In genomic region chr16:24980077-24980793, GRCh38 we compare ENCODE assay signal across 9 cellular contexts. TPM values are rescaled to one million over a fixed set of nuclear protein-coding genes. Genes with fewer than 3 reads are reported as not detected.
DNase-seq lines count a peak whose midpoint lies in the region; ATAC-seq, FAIRE-seq and TF ChIP-seq lines count a peak whose summit lies in the region.
"Had no signal": no experiment of that assay in that cellular context is flagged by ENCODE, and none has a peak within 500 bp of the region (broad histone marks: within the 10 kb centered on the region; RNA-seq: fewer than 3 reads in every experiment).

No MANE protein-coding gene starts in this region.

- no peak for TF ChIP-seq RAD21 in IMR-90 (IDR thresholded peaks at IDR 0.05; ENCODE audit: low read length)

- H3K9me3 ChIP-seq in IMR-90 (ENCODE audit: control insufficient read depth, insufficient read depth, low read length) (no peaks in the 10 kb centered on the region), MM.1S (replicated peaks; ENCODE audit: insufficient read depth, low read length) (no peaks in the 10 kb centered on the region)
- H3K9me3 ChIP-seq: thoracic aorta had no signal

- H3K27me3 ChIP-seq in IMR-90 (ENCODE audit: control insufficient read depth, insufficient read depth, low read length): no peaks in the 10 kb centered on the region
- no peaks in the 10 kb centered on the region for H3K27me3 ChIP-seq in MM.1S (replicated peaks; ENCODE audit: insufficient read depth, low read length)

- WGBS in IMR-90 (ENCODE audit: extremely low coverage in 2 of 2, insufficient read length in 1 of 2), 2 experiments: 91% methylated on average over 7 of the region's 8 CpGs; no CpG with 5 or more reads in 1 of the 2 experiments

- DNase-seq in AG10803 (ENCODE audit: low read depth) (peak; percentile 27), GM19239 (ENCODE audit: insufficient read length, low spot score) (no peak), IMR-90 (no peak), left ventricle myocardium superior (no peak), MM.1S (no peak), A172 (ENCODE audit: low spot score) (no peak), frontal cortex (ENCODE audit: low spot score in 2 of 2) (no peak)

- peak overlapping the region; percentile 79 for H3K18ac ChIP-seq in IMR-90 (ENCODE audit: low read depth, low read length)

- H3K27ac ChIP-seq in IMR-90 (ENCODE audit: insufficient read depth, low read length) (peak overlapping the region; percentile 36), MM.1S (ENCODE audit: low read length) (no peak overlapping the region)

- H2AFZ ChIP-seq in IMR-90 (replicated peaks; ENCODE audit: low read length, poor library complexity) (no peak overlapping the region), MM.1S (ENCODE audit: low read length) (no peak overlapping the region)

- H3K4ac ChIP-seq in IMR-90 (ENCODE audit: low read depth, low read length): peak overlapping the region; percentile 80

- H3K4me3 ChIP-seq in AG10803 (ENCODE audit: low read length) (no peak overlapping the region), IMR-90 (ENCODE audit: insufficient read depth, low read depth, low read length) (no peak overlapping the region), MM.1S (ENCODE audit: low read length) (no peak overlapping the region)
- H3K4me3 ChIP-seq: thoracic aorta had no signal

- H2BK5ac ChIP-seq in IMR-90 (ENCODE audit: low read depth, low read length, poor library complexity, severe bottlenecking): peak overlapping the region; percentile 59

- POLR2A ChIA-PET in IMR-90 (lab: Charles Lee; ENCODE audit: unreplicated experiment): no interaction called here

- H3K14ac ChIP-seq in IMR-90 (replicated peaks; ENCODE audit: low read depth, low read length): peak overlapping the region; percentile 72

- H3K36me3 ChIP-seq in IMR-90 (ENCODE audit: control insufficient read depth, insufficient read depth, low read length): peaks cover 16% of the 10 kb centered on the region
- H3K36me3 ChIP-seq in MM.1S (replicated peaks; ENCODE audit: insufficient read depth, low read length): 0 out of 2 replicates have a peak, but pooled peaks cover 2% of the 10 kb centered on the region

- H3K79me1 ChIP-seq in IMR-90 (ENCODE audit: low read depth in 1 of 2, low read length in 2 of 2): peaks cover 46 to 72% of the 10 kb centered on the region in 2 experiments

- peak overlapping the region; percentile 71 for H2BK120ac ChIP-seq in IMR-90 (ENCODE audit: low read depth, low read length)

- in situ Hi-C loops in IMR-90 (cut with MboI; ENCODE audit: low sequenced_read_pairs): no loop called here

- BruUV-seq in IMR-90 (replicated peaks; lab: Mats Ljungman, UMichigan): no TSS peak

- peak overlapping the region; percentile 41 for H3K23ac ChIP-seq in IMR-90 (ENCODE audit: low read depth, low read length)

- no peak overlapping the region for H3K56ac ChIP-seq in IMR-90 (ENCODE audit: extremely low read depth, insufficient read depth, low read length)

- no peak for ATAC-seq in IMR-90 (ENCODE audit: low read depth)
- peak; percentile 19 for ATAC-seq in left ventricle myocardium superior
- ATAC-seq in HG03460 (IDR thresholded peaks at IDR 0.05; ENCODE audit: unreplicated experiment): no peak

- H3K9ac ChIP-seq in IMR-90 (ENCODE audit: low read depth, low read length) (no peak overlapping the region), MM.1S (ENCODE audit: low read length) (no peak overlapping the region)

- H2AK5ac ChIP-seq in IMR-90 (ENCODE audit: low read depth, low read length): peak overlapping the region; percentile 81

- H2BK15ac ChIP-seq in IMR-90 (ENCODE audit: low read depth, low read length): peak overlapping the region; percentile 69; the same call in 1 of the 3 replicates

- H3K9me2 ChIP-seq in MM.1S (replicated peaks; ENCODE audit: insufficient read depth, low read length): no peaks in the 10 kb centered on the region

- intact Hi-C loops in IMR-90 (cut with micrococcal nuclease) (no loop called here), left ventricle myocardium superior (cut with micrococcal nuclease) (no loop called here)

- no peak overlapping the region for H2AK9ac ChIP-seq in IMR-90 (replicated peaks; ENCODE audit: low read depth, low read length, poor library complexity)

- H2BK20ac ChIP-seq in IMR-90 (ENCODE audit: low read depth, low read length): peak overlapping the region; percentile 73

- H4K20me1 ChIP-seq in IMR-90 (ENCODE audit: insufficient read depth, low read length) (no peaks in the 10 kb centered on the region), MM.1S (ENCODE audit: insufficient read depth, low read length) (no peaks in the 10 kb centered on the region)

- no peak for TF ChIP-seq CTCF in AG10803 (conservative IDR thresholded peaks at IDR 0.05; ENCODE audit: low read length)
- TF ChIP-seq CTCF in IMR-90 (conservative IDR thresholded peaks at IDR 0.05; ENCODE audit: low read depth, low read length): no peak
- no peak for TF ChIP-seq CTCF in MM.1S (IDR thresholded peaks at IDR 0.05; ENCODE audit: low read length)

- peak overlapping the region; percentile 22 to 23; a peak in 2 of 4 replicates for H4K8ac ChIP-seq in IMR-90 (ENCODE audit: low read depth in 2 of 2, low read length in 2 of 2)

- peak overlapping the region; percentile 74 for H4K91ac ChIP-seq in IMR-90 (ENCODE audit: insufficient read depth, low read depth, low read length)

- FAIRE-seq in GM19239 (lab: Jason Lieb, UNC) (peak; percentile 67), frontal cortex (lab: Jason Lieb, UNC) (no peak)

- no peak for TF ChIP-seq POLR2A in IMR-90 (IDR thresholded peaks at IDR 0.05; ENCODE audit: low read depth, low read length)

- H3K9me1 ChIP-seq in IMR-90 (ENCODE audit: insufficient read depth, low read length): peaks cover 37% of the 10 kb centered on the region

- dilution Hi-C loops in IMR-90 (cut with HindIII; ENCODE audit: low sequenced_read_pairs, unreplicated experiment): no loop called here

- peaks cover 30% of the 10 kb centered on the region for H3K4me1 ChIP-seq in IMR-90 (ENCODE audit: control insufficient read depth, insufficient read depth, low read length)
- H3K4me1 ChIP-seq in MM.1S (ENCODE audit: low read length): no peaks in the 10 kb centered on the region

- H3K4me2 ChIP-seq in IMR-90 (ENCODE audit: low read depth, low read length) (no peak overlapping the region), MM.1S (ENCODE audit: low read depth, low read length) (no peak overlapping the region)

- peak overlapping the region; percentile 63; the same call in 1 of the 2 replicates for H4K5ac ChIP-seq in IMR-90 (ENCODE audit: low read depth, low read length)

- H3F3A ChIP-seq in MM.1S (ENCODE audit: insufficient read depth, low read length): no peaks in the 10 kb centered on the region

- CTCF ChIA-PET in IMR-90 (lab: Yijun Ruan, JAX): interaction anchor here (0.5 to 1.0 kb wide), 2 partner anchors 8 to 65 kb away, joined by 3 to 6 read pairs; no protein-coding TSS in a partner anchor

- H3K79me2 ChIP-seq in MM.1S (ENCODE audit: low read length): peaks cover 11% of the 10 kb centered on the region; the same call in 1 of the 2 replicates

TF ChIP-seq in IMR-90, 13 proteins besides CTCF, POLR2A, EP300 and RAD21:
- TF ChIP-seq MAZ (IDR thresholded peaks at IDR 0.05; ENCODE audit: borderline replicate concordance, low read depth, low read length) (no peak), RCOR1 (IDR thresholded peaks at IDR 0.05; ENCODE audit: insufficient replicate concordance, low read length) (no peak), ELK1 (IDR thresholded peaks at IDR 0.05; ENCODE audit: borderline replicate concordance, low read depth, low read length) (no peak), USF2 (IDR thresholded peaks at IDR 0.05; ENCODE audit: low read depth, low read length) (no peak), FOS (IDR thresholded peaks at IDR 0.05; ENCODE audit: low read depth, low read length) (no peak), SMC3 (IDR thresholded peaks at IDR 0.05; ENCODE audit: low read depth, low read length) (no peak), CEBPB (IDR thresholded peaks at IDR 0.05; ENCODE audit: low read depth, low read length) (no peak), CHD1 (IDR thresholded peaks at IDR 0.05; ENCODE audit: low read depth, low read length) (no peak), BHLHE40 (IDR thresholded peaks at IDR 0.05; ENCODE audit: low read depth, low read length) (no peak), RFX5 (IDR thresholded peaks at IDR 0.05; ENCODE audit: low read depth, low read length) (no peak), MAFK (IDR thresholded peaks at IDR 0.05; ENCODE audit: low read depth, low read length) (no peak), MXI1 (IDR thresholded peaks at IDR 0.05; ENCODE audit: borderline replicate concordance, low read depth, low read length) (no peak), NFE2L2 (IDR thresholded peaks at IDR 0.05; ENCODE audit: low read depth, low read length) (no peak)

RNA-seq across cellular contexts. Expression of gene ARHGAP17, which starts 34.9 kb away (rescaled TPM):
- total RNA-seq in IMR-90 (2012; rRNA removed) (27.6 and 29.4 TPM in 2 replicates), left ventricle myocardium superior (72.2 TPM), frontal cortex (19.6 TPM)
- 60.1 and 65.0 TPM in 2 replicates for polyA plus RNA-seq in IMR-90 (2012; rRNA removed)
- 40.0 and 40.7 TPM in 2 replicates for polyA plus RNA-seq in IMR-90 (2012; cell fraction: cytosol; rRNA removed)
- polyA plus RNA-seq in IMR-90 (2012; cell fraction: nucleus; rRNA removed; ENCODE audit: low replicate concordance): 81.6 and 132 TPM in 2 replicates
- total RNA-seq in A172 (2014; rRNA removed; shearing (Covaris generic)): 51.9 and 58.7 TPM in 2 replicates
